Comparison of ENCODE assay signal across 16 cellular contexts in genomic region chr14:54715244-54715643, GRCh38.
DNase-seq lines count a peak whose midpoint lies in the region; ATAC-seq and TF ChIP-seq lines count a peak whose summit lies in the region.
"Had no signal": no experiment of that assay in that cellular context is flagged by ENCODE, and none has a peak within 500 bp of the region (broad histone marks: within the 10 kb centered on the region; RNA-seq: fewer than 3 reads in every experiment).

No MANE protein-coding gene starts in this region.

- POLR2A ChIA-PET in activated CD8-positive, alpha-beta T cell treated with anti-CD3 and anti-CD28 coated beads for 36 hours (lab: Charles Lee) = no interaction called here

- peaks cover 2% of the 10 kb centered on the region for H3K9me3 Mint-ChIP-seq in activated CD8-positive, alpha-beta T cell treated with anti-CD3 and anti-CD28 coated beads for 36 hours
- H3K9me3 Mint-ChIP-seq: activated CD4-positive, alpha-beta T cell treated with anti-CD3 and anti-CD28 coated beads, Interleukin-2, amount 10 ng/mL, durations not matched to agents 7 days and 5 days; CD8-positive, alpha-beta memory T cell had no signal

- peak; percentile 10 for DNase-seq in OCI-M1 (lab: John Stamatoyannopoulos, UW)
- DNase-seq in dermis blood vessel endothelial cell = peak; percentile 38
- DNase-seq in retinal pigment epithelial cell (ENCODE audit: low read depth) = no peak
- DNase-seq in iPS-NIHi7 (ENCODE audit: extremely low spot score) = no peak
- DNase-seq in DMS114 treated with DMSO at 0.1 percent for 48 hours (lab: John Stamatoyannopoulos, UW; ENCODE audit: unreplicated experiment) = no peak
- no peak for DNase-seq in activated CD8-positive, alpha-beta T cell treated with anti-CD3 and anti-CD28 coated beads for 36 hours
- DNase-seq in dorsolateral prefrontal cortex = no peak
- DNase-seq: activated CD4-positive, alpha-beta T cell treated with anti-CD3 and anti-CD28 coated beads, Interleukin-2, amount 10 ng/mL, durations not matched to agents 7 days and 5 days; CD8-positive, alpha-beta memory T cell; NCI-H1092 treated with DMSO at 0.1 percent for 48 hours; NCI-H446; stimulated activated CD4-positive, alpha-beta T cell treated with anti-CD3 and anti-CD28 coated beads, Interleukin-4, amount 100 ng/mL, for 4 hours; stimulated activated naive CD4-positive, alpha-beta T cell treated with Interleukin-2 at 50 U/mL for 16 hours; T-helper 17 cell had no signal

- no peaks in the 10 kb centered on the region for H4K20me1 ChIP-seq in BLaER1

- H3K4me3 ChIP-seq in BLaER1 (no peak overlapping the region), retinal pigment epithelial cell (ENCODE audit: low read length) (no peak overlapping the region), dorsolateral prefrontal cortex (no peak overlapping the region)

- H3K4me3 Mint-ChIP-seq in activated CD8-positive, alpha-beta T cell treated with anti-CD3 and anti-CD28 coated beads for 36 hours = no peak overlapping the region
- H3K4me3 Mint-ChIP-seq: activated CD4-positive, alpha-beta T cell treated with anti-CD3 and anti-CD28 coated beads, Interleukin-2, amount 10 ng/mL, durations not matched to agents 7 days and 5 days; brain; CD8-positive, alpha-beta memory T cell; T-helper 17 cell had no signal

- CTCF ChIA-PET in activated CD8-positive, alpha-beta T cell treated with anti-CD3 and anti-CD28 coated beads for 36 hours (lab: Charles Lee) = no interaction called here

- H3K36me3 Mint-ChIP-seq in activated CD8-positive, alpha-beta T cell treated with anti-CD3 and anti-CD28 coated beads for 36 hours (ENCODE audit: low read depth) = peaks cover 11% of the 10 kb centered on the region
- H3K36me3 Mint-ChIP-seq: CD8-positive, alpha-beta memory T cell had no signal

- peaks cover 59% of the 10 kb centered on the region for H3K4me1 ChIP-seq in BLaER1

- no peak for ATAC-seq in activated CD8-positive, alpha-beta T cell treated with anti-CD3 and anti-CD28 coated beads for 36 hours
- ATAC-seq: T-helper 17 cell had no signal

- H3K27me3 Mint-ChIP-seq in activated CD8-positive, alpha-beta T cell treated with anti-CD3 and anti-CD28 coated beads for 36 hours = peaks cover 8% of the 10 kb centered on the region
- H3K27me3 Mint-ChIP-seq: brain had no signal

- peak; percentile 3 for TF ChIP-seq CTCF in retinal pigment epithelial cell (conservative IDR thresholded peaks at IDR 0.05; ENCODE audit: low read depth, low read length)
- no peak for TF ChIP-seq CTCF in activated CD8-positive, alpha-beta T cell treated with anti-CD3 and anti-CD28 coated beads for 36 hours (IDR thresholded peaks at IDR 0.05)
- no peak for TF ChIP-seq CTCF in dorsolateral prefrontal cortex (IDR thresholded peaks at IDR 0.05 in 54 of 56, conservative IDR thresholded peaks at IDR 0.05 in 2 of 56; ENCODE audit: low read depth in 1 of 56, partially characterized antibody in 56 of 56)

- peaks cover 12% of the 10 kb centered on the region; the same call in 1 of the 2 replicates for H3K9me3 ChIP-seq in BLaER1

- H3K4me2 ChIP-seq in BLaER1 = peak overlapping the region; percentile 37; the same call in 1 of the 2 replicates

- intact Hi-C loops in activated CD8-positive, alpha-beta T cell treated with anti-CD3 and anti-CD28 coated beads for 36 hours (cut with micrococcal nuclease) = no loop called here
- intact Hi-C loops in dorsolateral prefrontal cortex (cut with DNase I) = no loop called here

- H3K4me1 Mint-ChIP-seq in activated CD8-positive, alpha-beta T cell treated with anti-CD3 and anti-CD28 coated beads for 36 hours (ENCODE audit: low read depth) = peaks cover 18% of the 10 kb centered on the region
- H3K4me1 Mint-ChIP-seq: T-helper 17 cell had no signal

- H3K9ac ChIP-seq in BLaER1 = no peak overlapping the region

- H3K27ac Mint-ChIP-seq in activated CD8-positive, alpha-beta T cell treated with anti-CD3 and anti-CD28 coated beads for 36 hours = no peak overlapping the region
- H3K27ac Mint-ChIP-seq: activated CD4-positive, alpha-beta T cell treated with anti-CD3 and anti-CD28 coated beads, Interleukin-2, amount 10 ng/mL, durations not matched to agents 7 days and 5 days; CD8-positive, alpha-beta memory T cell; T-helper 17 cell had no signal

- H3K27ac ChIP-seq in BLaER1 = no peak overlapping the region
- no peak overlapping the region for H3K27ac ChIP-seq in dorsolateral prefrontal cortex

- no peaks in the 10 kb centered on the region for H3K36me3 ChIP-seq in BLaER1

- no peaks in the 10 kb centered on the region for H3K27me3 ChIP-seq in BLaER1
- H3K27me3 ChIP-seq in dorsolateral prefrontal cortex = no peaks in the 10 kb centered on the region

Comparison
In these comparisons a context has a peak if more than half of its experiments do, and no peak if none do; other contexts are left out.
1. DNase-seq: peak in OCI-M1 (single experiment) and dermis blood vessel endothelial cell (single experiment); none in retinal pigment epithelial cell (single experiment), iPS-NIHi7 (single experiment), DMS114 treated with DMSO at 0.1 percent for 48 hours (single experiment), activated CD8-positive, alpha-beta T cell treated with anti-CD3 and anti-CD28 coated beads for 36 hours (single experiment) and dorsolateral prefrontal cortex (0 of 10).